In the genomic region with DNA sequence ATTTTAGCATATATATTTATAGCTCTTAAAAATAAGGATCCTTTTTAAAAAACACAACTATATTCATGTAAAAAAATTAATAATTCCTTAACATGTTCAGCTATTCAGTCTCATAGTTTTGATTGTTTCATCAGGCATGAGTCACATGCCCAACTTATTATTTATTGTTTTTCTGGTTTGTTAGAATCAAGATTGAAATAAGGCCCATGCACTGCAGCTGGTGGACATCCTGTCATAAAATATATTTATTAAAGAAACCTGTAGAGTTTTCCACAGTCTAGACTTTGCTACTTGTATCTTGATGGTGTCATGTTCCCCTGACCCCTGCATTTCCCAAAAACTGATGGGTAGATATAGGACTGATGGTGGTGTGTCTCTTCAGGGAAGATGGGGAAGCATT, we compare ENCODE assay signal across 27 cellular contexts.
DNase-seq lines count a peak whose midpoint lies in the region; ATAC-seq, FAIRE-seq and TF ChIP-seq lines count a peak whose summit lies in the region.
"Had no signal": no experiment of that assay in that cellular context is flagged by ENCODE, and none has a peak within 500 bp of the region (broad histone marks: within the 10 kb centered on the region; RNA-seq: fewer than 3 reads in every experiment).

No MANE protein-coding gene starts in this region.

- H3K4me3 ChIP-seq in bronchial epithelial cell (ENCODE audit: low read depth, low read length) = no peak overlapping the region
- H3K4me3 ChIP-seq in rectal smooth muscle tissue (ENCODE audit: low read length) = no peak overlapping the region
- H3K4me3 ChIP-seq: adrenal gland, heart right ventricle, Peyer's patch, prostate gland, SJCRH30, testis, uterus had no signal

- H3K27ac Mint-ChIP-seq in activated CD4-positive, alpha-beta T cell treated with anti-CD3 and anti-CD28 coated beads, Interleukin-2, amount 10 ng/mL, durations not matched to agents 24 days and 14 days = no peak overlapping the region
- H3K27ac Mint-ChIP-seq: CD4-positive, CD25-positive, alpha-beta regulatory T cell; IgD-negative memory B cell had no signal

- no peak for FAIRE-seq in bronchial epithelial cell (lab: Jason Lieb, UNC)
- FAIRE-seq: colon, H1 had no signal

- peaks cover 4% of the 10 kb centered on the region for H3K27me3 Mint-ChIP-seq in activated CD4-positive, alpha-beta T cell treated with anti-CD3 and anti-CD28 coated beads, Interleukin-2, amount 10 ng/mL, durations not matched to agents 24 days and 14 days
- H3K27me3 Mint-ChIP-seq: CD4-positive, CD25-positive, alpha-beta regulatory T cell had no signal

- H3K9me3 Mint-ChIP-seq in activated CD4-positive, alpha-beta T cell treated with anti-CD3 and anti-CD28 coated beads, Interleukin-2, amount 10 ng/mL, durations not matched to agents 24 days and 14 days = no peaks in the 10 kb centered on the region
- H3K9me3 Mint-ChIP-seq: IgD-negative memory B cell had no signal

- ATAC-seq in HG03159 (IDR thresholded peaks at IDR 0.05; ENCODE audit: unreplicated experiment) (no peak), HG03196 (IDR thresholded peaks at IDR 0.05; ENCODE audit: unreplicated experiment) (no peak)
- ATAC-seq: heart right ventricle; stimulated activated naive CD8-positive, alpha-beta T cell treated with anti-CD3 and anti-CD28 coated beads, Interleukin-15, Interleukin-2, amounts not matched to agents 100 U/mL and 50 U/mL, for 24 hours had no signal

- no peaks in the 10 kb centered on the region for H3K36me3 Mint-ChIP-seq in activated CD4-positive, alpha-beta T cell treated with anti-CD3 and anti-CD28 coated beads, Interleukin-2, amount 10 ng/mL, durations not matched to agents 24 days and 14 days (ENCODE audit: low read depth)
- H3K36me3 Mint-ChIP-seq: CD4-positive, CD25-positive, alpha-beta regulatory T cell; IgD-negative memory B cell had no signal

- H3K4me1 ChIP-seq in rectal smooth muscle tissue (ENCODE audit: control insufficient read depth, insufficient read depth, low read length) = peaks cover 49% of the 10 kb centered on the region
- H3K4me1 ChIP-seq: prostate gland, SJCRH30 had no signal

- no peak overlapping the region for H3K9ac ChIP-seq in rectal smooth muscle tissue (ENCODE audit: low read length)

- no peak for TF ChIP-seq CTCF in bronchial epithelial cell (IDR thresholded peaks at IDR 0.05; ENCODE audit: insufficient read depth, low read length, severe bottlenecking)

- H3K27ac ChIP-seq in rectal smooth muscle tissue (ENCODE audit: low read depth, low read length) = peak overlapping the region; percentile 49
- H3K27ac ChIP-seq: adrenal gland, heart right ventricle, prostate gland, SJCRH30, testis had no signal

- intact Hi-C loops in activated CD4-positive, alpha-beta T cell treated with anti-CD3 and anti-CD28 coated beads, Interleukin-2, amount 10 ng/mL, durations not matched to agents 24 days and 14 days (cut with micrococcal nuclease) = no loop called here

- H3K36me3 ChIP-seq in bronchial epithelial cell (ENCODE audit: control insufficient read depth, insufficient read depth, low read length) = no peaks in the 10 kb centered on the region
- no peaks in the 10 kb centered on the region for H3K36me3 ChIP-seq in rectal smooth muscle tissue (ENCODE audit: control insufficient read depth, insufficient read depth, low read length)
- H3K36me3 ChIP-seq: adrenal gland, heart right ventricle, Peyer's patch, prostate gland, SJCRH30, uterus had no signal

- peak; percentile 70 for DNase-seq in HCEC 1CT
- DNase-seq in bronchial epithelial cell (ENCODE audit: low read depth) = peak; percentile 37
- DNase-seq in fibroblast of peridontal ligament (ENCODE audit: extremely low read depth) = peak; percentile 58
- no peak for DNase-seq in SW 1271 (lab: John Stamatoyannopoulos, UW)
- DNase-seq in activated CD4-positive, alpha-beta T cell treated with anti-CD3 and anti-CD28 coated beads, Interleukin-2, amount 10 ng/mL, durations not matched to agents 24 days and 14 days = no peak
- DNase-seq: activated CD4-positive, alpha-beta T cell treated with anti-CD3 and anti-CD28 coated beads, Interleukin-2, amount 50 U/mL, for 4 hours; activated CD4-positive, CD25-positive, alpha-beta regulatory T cell; activated naive CD4-positive, alpha-beta T cell treated with Interleukin-2 at 50 U/mL for 16 hours; adrenal gland; CD4-positive, CD25-positive, alpha-beta regulatory T cell; effector CD8-positive, alpha-beta T cell; heart right ventricle; NCI-H1417; NCI-H2081 treated with DMSO at 0.1 percent for 48 hours; NCI-H345; Peyer's patch; SJCRH30; stimulated activated naive CD8-positive, alpha-beta T cell treated with anti-CD3 and anti-CD28 coated beads, Interleukin-15, Interleukin-2, amounts not matched to agents 100 U/mL and 50 U/mL, for 24 hours; testis had no signal

- H3K27me3 ChIP-seq in bronchial epithelial cell (ENCODE audit: control insufficient read depth, insufficient read depth, low read length) (no peaks in the 10 kb centered on the region), rectal smooth muscle tissue (ENCODE audit: control insufficient read depth, insufficient read depth, low read length) (no peaks in the 10 kb centered on the region)
- H3K27me3 ChIP-seq: adrenal gland, heart right ventricle, Peyer's patch, SJCRH30, testis, uterus had no signal

- H3K4me1 Mint-ChIP-seq in activated CD4-positive, alpha-beta T cell treated with anti-CD3 and anti-CD28 coated beads, Interleukin-2, amount 10 ng/mL, durations not matched to agents 24 days and 14 days = no peaks in the 10 kb centered on the region
- H3K4me1 Mint-ChIP-seq: CD4-positive, CD25-positive, alpha-beta regulatory T cell; IgD-negative memory B cell had no signal

- H3K4me3 Mint-ChIP-seq in activated CD4-positive, alpha-beta T cell treated with anti-CD3 and anti-CD28 coated beads, Interleukin-2, amount 10 ng/mL, durations not matched to agents 24 days and 14 days = no peak overlapping the region
- H3K4me3 Mint-ChIP-seq: CD4-positive, CD25-positive, alpha-beta regulatory T cell; IgD-negative memory B cell had no signal

Comparison
In these comparisons a context has a peak if more than half of its experiments do, and no peak if none do; other contexts are left out.
1. DNase-seq: peak in HCEC 1CT (single experiment), bronchial epithelial cell (single experiment) and fibroblast of peridontal ligament (single experiment); none in SW 1271 (0 of 2) and activated CD4-positive, alpha-beta T cell treated with anti-CD3 and anti-CD28 coated beads, Interleukin-2, amount 10 ng/mL, durations not matched to agents 24 days and 14 days (single experiment).